8 cellular contexts compared by ENCODE assay signal in genomic region chr18:76821875-76822509, GRCh38. TPM values are rescaled to one million over a fixed set of nuclear protein-coding genes. Genes with fewer than 3 reads are reported as not detected.
DNase-seq lines count a peak whose midpoint lies in the region; ATAC-seq, FAIRE-seq and TF ChIP-seq lines count a peak whose summit lies in the region.

No MANE protein-coding gene starts in this region.

- intact Hi-C loops in head of caudate nucleus (cut with DNase I) (loop anchor here (10.0 kb wide), 1 partner anchor 183 kb away; no protein-coding TSS in a partner anchor), pancreas (cut with DNase I) (no loop called here)

- WGBS in pancreas, 2 donors = 0 to 1% methylated on average over 27 to 89 of the region's 89 CpGs

- peaks cover 0 to 13% (median 1%) of the 10 kb centered on the region in 3 donors for H3K36me3 Mint-ChIP-seq in CD8-positive, alpha-beta memory T cell
- H3K36me3 Mint-ChIP-seq in activated naive CD4-positive, alpha-beta T cell treated with anti-CD3 and anti-CD28 coated beads, Interleukin-2, amount 50 U/mL, for 72 hours = peaks cover 0 to 5% of the 10 kb centered on the region in 2 donors
- peaks cover 14% of the 10 kb centered on the region for H3K36me3 Mint-ChIP-seq in type B pancreatic cell

- FAIRE-seq in pancreas (lab: Jason Lieb, UNC) = no peak

- CTCF ChIA-PET in CD8-positive, alpha-beta memory T cell (lab: Charles Lee) = interaction anchor here (1.9 kb wide), 1 partner anchor 233 kb away, joined by 5 read pairs; no protein-coding TSS in a partner anchor

- H3K27me3 Mint-ChIP-seq in CD8-positive, alpha-beta memory T cell = no peaks in the 10 kb centered on the region
- H3K27me3 Mint-ChIP-seq in type B pancreatic cell = no peaks in the 10 kb centered on the region

- POLR2A ChIA-PET in CD8-positive, alpha-beta memory T cell (lab: Charles Lee) = no interaction called here

- peaks cover 27% of the 10 kb centered on the region for H3K4me1 ChIP-seq in CD8-positive, alpha-beta memory T cell (ENCODE audit: insufficient read depth, low read length)
- H3K4me1 ChIP-seq in SJCRH30 = no peaks in the 10 kb centered on the region
- peaks cover 0 to 19% (median 4%) of the 10 kb centered on the region in 3 donors for H3K4me1 ChIP-seq in pancreas

- H3K27ac Mint-ChIP-seq in CD8-positive, alpha-beta memory T cell = peak overlapping the region; percentile 88 to 99 (median 96)
- H3K27ac Mint-ChIP-seq in activated naive CD4-positive, alpha-beta T cell treated with anti-CD3 and anti-CD28 coated beads, Interleukin-2, amount 50 U/mL, for 72 hours = peak overlapping the region; percentile 90 to 97
- H3K27ac Mint-ChIP-seq in type B pancreatic cell = peak overlapping the region; percentile 91

- H3K4me3 Mint-ChIP-seq in CD8-positive, alpha-beta memory T cell = peak overlapping the region; percentile 93 to 99 (median 94)
- H3K4me3 Mint-ChIP-seq in type B pancreatic cell = peak overlapping the region; percentile 87

- no peaks in the 10 kb centered on the region for H3K27me3 ChIP-seq in CD8-positive, alpha-beta memory T cell (ENCODE audit: insufficient read depth, low read length, poor library complexity, severe bottlenecking)
- no peaks in the 10 kb centered on the region for H3K27me3 ChIP-seq in SJCRH30
- H3K27me3 ChIP-seq in pancreas = no peaks in the 10 kb centered on the region

- H3K9me3 ChIP-seq in CD8-positive, alpha-beta memory T cell (ENCODE audit: low read length) = no peaks in the 10 kb centered on the region
- H3K9me3 ChIP-seq in SJCRH30 (replicated peaks) (no peaks in the 10 kb centered on the region), pancreas (no peaks in the 10 kb centered on the region)

- DNase-seq in CD8-positive, alpha-beta memory T cell = peak; percentile 61 to 80 (median 71)
- DNase-seq in SJCRH30 (peak; percentile 17 to 45), head of caudate nucleus (peak in 39 of 42 donors; percentile 32 to 77 (median 58)), pancreas (peak; percentile 53 to 85 (median 66)), type B pancreatic cell (ENCODE audit: extremely low spot score, unreplicated experiment) (peak; percentile 72)
- peak; percentile 63 to 75 for DNase-seq in activated naive CD4-positive, alpha-beta T cell treated with anti-CD3 and anti-CD28 coated beads, Interleukin-2, amount 50 U/mL, for 72 hours (ENCODE audit: low spot score in 2 of 2)

- peak overlapping the region; percentile 93 for H3K27ac ChIP-seq in CD8-positive, alpha-beta memory T cell (ENCODE audit: low read depth, low read length)
- H3K27ac ChIP-seq in SJCRH30 (peak overlapping the region; percentile 83), pancreas (peak overlapping the region; percentile 90 to 94 (median 94))

- no peaks in the 10 kb centered on the region for H3K36me3 ChIP-seq in CD8-positive, alpha-beta memory T cell (ENCODE audit: insufficient read depth, low read length)
- H3K36me3 ChIP-seq in SJCRH30 (no peaks in the 10 kb centered on the region), pancreas (no peaks in the 10 kb centered on the region)

- no peaks in the 10 kb centered on the region for H3K9me3 Mint-ChIP-seq in CD8-positive, alpha-beta memory T cell
- H3K9me3 Mint-ChIP-seq in activated naive CD4-positive, alpha-beta T cell treated with anti-CD3 and anti-CD28 coated beads, Interleukin-2, amount 50 U/mL, for 72 hours = no peaks in the 10 kb centered on the region
- no peaks in the 10 kb centered on the region for H3K9me3 Mint-ChIP-seq in type B pancreatic cell

- ATAC-seq in GM19372 (IDR thresholded peaks at IDR 0.05; ENCODE audit: low read depth, unreplicated experiment) = peak; percentile 41
- peak; percentile 24 for ATAC-seq in HG03469 (IDR thresholded peaks at IDR 0.05; ENCODE audit: unreplicated experiment)
- peak; percentile 65 to 66 for ATAC-seq in activated naive CD4-positive, alpha-beta T cell treated with anti-CD3 and anti-CD28 coated beads, Interleukin-2, amount 50 U/mL, for 72 hours
- peak; percentile 60 to 72 (median 68) for ATAC-seq in pancreas

- H3K4me3 ChIP-seq in CD8-positive, alpha-beta memory T cell (ENCODE audit: low read length) = peak overlapping the region; percentile 87
- H3K4me3 ChIP-seq in SJCRH30 = peak overlapping the region; percentile 98
- peak overlapping the region; percentile 59 to 90 (median 84) for H3K4me3 ChIP-seq in pancreas

- TF ChIP-seq CTCF in pancreas (IDR thresholded peaks at IDR 0.05) (no peak), type B pancreatic cell (conservative IDR thresholded peaks at IDR 0.05) (no peak)

- peaks cover 48 to 70% (median 57%) of the 10 kb centered on the region in 3 donors for H3K4me1 Mint-ChIP-seq in CD8-positive, alpha-beta memory T cell
- peaks cover 27% of the 10 kb centered on the region for H3K4me1 Mint-ChIP-seq in type B pancreatic cell (ENCODE audit: unreplicated experiment)

RNA-seq across cellular contexts. Expression of gene ZNF236, which starts 0.4 kb away (rescaled TPM):
- total RNA-seq in CD8-positive, alpha-beta memory T cell = 10 to 100 TPM; 13.4 to 15.9 TPM
- polyA plus RNA-seq in CD8-positive, alpha-beta memory T cell = 11.1 TPM
- 6.9 and 7.7 TPM in 2 replicates for total RNA-seq in SJCRH30 (2014; rRNA removed; shearing (Covaris generic))
- total RNA-seq in activated naive CD4-positive, alpha-beta T cell treated with anti-CD3 and anti-CD28 coated beads, Interleukin-2, amount 50 U/mL, for 72 hours = 10 to 100 TPM; 17.7 to 24.5 TPM
- 10 to 100 TPM in 1 of 6 donors, 1 to 10 TPM in 5; 6.1 to 13.3 (median 7.3) TPM for total RNA-seq in pancreas
- polyA plus RNA-seq in pancreas = 1 to 10 TPM; 2.6 to 4.7 TPM
- 14.3 and 20.2 TPM in 2 replicates for total RNA-seq in type B pancreatic cell (ENCODE audit: low replicate concordance)

Comparison
In these comparisons a context has a peak if more than half of its experiments do, and no peak if none do; other contexts are left out.
1. Peak in every context shown above with its lines: DNase-seq, ATAC-seq, H3K4me3 ChIP-seq and H3K27ac ChIP-seq.